In the genomic region with DNA sequence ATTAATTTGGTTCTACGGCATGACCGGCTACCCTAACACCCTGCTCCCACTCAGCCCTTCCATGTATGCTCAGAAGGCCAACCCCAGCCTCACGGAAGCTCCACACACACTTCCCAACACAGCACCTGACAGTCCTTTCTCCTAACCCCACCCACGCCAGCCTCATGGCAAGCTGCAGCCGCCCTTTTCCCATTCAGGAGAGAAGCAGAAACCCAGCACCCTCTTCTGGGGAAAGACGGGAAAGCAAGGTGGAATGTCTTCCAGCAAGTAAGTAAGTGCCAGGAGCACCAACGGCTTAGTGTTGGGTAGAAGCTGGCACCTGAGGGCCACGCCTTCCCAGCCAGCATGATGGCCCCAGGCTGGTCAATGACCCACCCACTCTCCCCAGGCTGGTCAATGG, we compare ENCODE assay signal across 8 cellular contexts. TPM values are rescaled to one million over a fixed set of nuclear protein-coding genes. Genes with fewer than 3 reads are reported as not detected.
DNase-seq lines count a peak whose midpoint lies in the region; ATAC-seq and TF ChIP-seq lines count a peak whose summit lies in the region.

No MANE protein-coding gene starts in this region.

- CTCF ChIA-PET in BJ (lab: Yijun Ruan, JAX): interaction anchor here (1.1 to 3.0 kb wide), 5 partner anchors 9 to 40 kb away, joined by 4 to 17 read pairs (median 4); no protein-coding TSS in a partner anchor
- CTCF ChIA-PET in WTC11 (lab: Charles Lee): interaction anchor here (0.6 to 9.7 kb wide), 24 partner anchors 9 to 254 kb away, joined by 3 to 134 read pairs (median 6); no protein-coding TSS in a partner anchor

- TF ChIP-seq CTCF in BJ (IDR thresholded peaks at IDR 0.05; ENCODE audit: insufficient read depth, low read depth, low read length): peak; percentile 41
- TF ChIP-seq CTCF in WTC11 (IDR thresholded peaks at IDR 0.05): 0 out of 2 replicates have a peak, but pooled peaks have one; percentile 27

- H3K36me3 Mint-ChIP-seq in WTC11: no peaks in the 10 kb centered on the region; the same call in 1 of the 2 replicates

- no peaks in the 10 kb centered on the region for H3K27me3 ChIP-seq in BJ (ENCODE audit: control insufficient read depth, insufficient read depth, low read length)

- peak; percentile 91 for ATAC-seq in WTC11
- ATAC-seq in GM19455 (IDR thresholded peaks at IDR 0.05; ENCODE audit: unreplicated experiment): no peak
- ATAC-seq in GM21381 (IDR thresholded peaks at IDR 0.05; ENCODE audit: unreplicated experiment): no peak

- H3K9me3 Mint-ChIP-seq in WTC11: no peaks in the 10 kb centered on the region

- no peak overlapping the region for H3K4me3 Mint-ChIP-seq in WTC11

- POLR2A ChIA-PET in BJ (lab: Charles Lee) (no interaction called here), WTC11 (lab: Charles Lee) (no interaction called here)

- H3K27ac Mint-ChIP-seq in WTC11: no peak overlapping the region; the same call in 1 of the 2 replicates

- no peaks in the 10 kb centered on the region for H3K27me3 Mint-ChIP-seq in WTC11 (ENCODE audit: low read depth)

- H3K4me1 Mint-ChIP-seq in WTC11: peaks cover 2% of the 10 kb centered on the region; the same call in 1 of the 2 replicates

- peaks cover 4% of the 10 kb centered on the region for H3K36me3 ChIP-seq in BJ (ENCODE audit: control insufficient read depth, insufficient read depth, low read length)

- no peak overlapping the region for H3K4me3 ChIP-seq in BJ (ENCODE audit: low read depth, low read length)

- DNase-seq in BJ (ENCODE audit: low read depth): no peak
- DNase-seq in M059J (ENCODE audit: low read depth): peak; percentile 65
- DNase-seq in WTC11 (ENCODE audit: low spot score): peak; percentile 83
- peak; percentile 72 for DNase-seq in iPS DF 19.7 (ENCODE audit: low read depth, low spot score)
- DNase-seq in middle frontal gyrus (ENCODE audit: extremely low spot score, low spot score): no peak
- DNase-seq in KG1 (lab: John Stamatoyannopoulos, UW): no peak

TF ChIP-seq in WTC11, 78 proteins besides CTCF, POLR2A, EP300 and RAD21 (continues in another document):
- TF ChIP-seq GTF2I (CRISPR knock-in tag; conservative IDR thresholded peaks at IDR 0.05): no peak
- TF ChIP-seq, protein P1, sequence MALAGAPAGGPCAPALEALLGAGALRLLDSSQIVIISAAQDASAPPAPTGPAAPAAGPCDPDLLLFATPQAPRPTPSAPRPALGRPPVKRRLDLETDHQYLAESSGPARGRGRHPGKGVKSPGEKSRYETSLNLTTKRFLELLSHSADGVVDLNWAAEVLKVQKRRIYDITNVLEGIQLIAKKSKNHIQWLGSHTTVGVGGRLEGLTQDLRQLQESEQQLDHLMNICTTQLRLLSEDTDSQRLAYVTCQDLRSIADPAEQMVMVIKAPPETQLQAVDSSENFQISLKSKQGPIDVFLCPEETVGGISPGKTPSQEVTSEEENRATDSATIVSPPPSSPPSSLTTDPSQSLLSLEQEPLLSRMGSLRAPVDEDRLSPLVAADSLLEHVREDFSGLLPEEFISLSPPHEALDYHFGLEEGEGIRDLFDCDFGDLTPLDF (CRISPR knock-in tag; IDR thresholded peaks at IDR 0.05): no peak
- no peak for TF ChIP-seq ELF4 (CRISPR knock-in tag; IDR thresholded peaks at IDR 0.05; ENCODE audit: low read depth)
- TF ChIP-seq, protein P2, sequence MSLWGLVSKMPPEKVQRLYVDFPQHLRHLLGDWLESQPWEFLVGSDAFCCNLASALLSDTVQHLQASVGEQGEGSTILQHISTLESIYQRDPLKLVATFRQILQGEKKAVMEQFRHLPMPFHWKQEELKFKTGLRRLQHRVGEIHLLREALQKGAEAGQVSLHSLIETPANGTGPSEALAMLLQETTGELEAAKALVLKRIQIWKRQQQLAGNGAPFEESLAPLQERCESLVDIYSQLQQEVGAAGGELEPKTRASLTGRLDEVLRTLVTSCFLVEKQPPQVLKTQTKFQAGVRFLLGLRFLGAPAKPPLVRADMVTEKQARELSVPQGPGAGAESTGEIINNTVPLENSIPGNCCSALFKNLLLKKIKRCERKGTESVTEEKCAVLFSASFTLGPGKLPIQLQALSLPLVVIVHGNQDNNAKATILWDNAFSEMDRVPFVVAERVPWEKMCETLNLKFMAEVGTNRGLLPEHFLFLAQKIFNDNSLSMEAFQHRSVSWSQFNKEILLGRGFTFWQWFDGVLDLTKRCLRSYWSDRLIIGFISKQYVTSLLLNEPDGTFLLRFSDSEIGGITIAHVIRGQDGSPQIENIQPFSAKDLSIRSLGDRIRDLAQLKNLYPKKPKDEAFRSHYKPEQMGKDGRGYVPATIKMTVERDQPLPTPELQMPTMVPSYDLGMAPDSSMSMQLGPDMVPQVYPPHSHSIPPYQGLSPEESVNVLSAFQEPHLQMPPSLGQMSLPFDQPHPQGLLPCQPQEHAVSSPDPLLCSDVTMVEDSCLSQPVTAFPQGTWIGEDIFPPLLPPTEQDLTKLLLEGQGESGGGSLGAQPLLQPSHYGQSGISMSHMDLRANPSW (CRISPR knock-in tag; conservative IDR thresholded peaks at IDR 0.05; ENCODE audit: low read depth): no peak
- TF ChIP-seq, protein P3, sequence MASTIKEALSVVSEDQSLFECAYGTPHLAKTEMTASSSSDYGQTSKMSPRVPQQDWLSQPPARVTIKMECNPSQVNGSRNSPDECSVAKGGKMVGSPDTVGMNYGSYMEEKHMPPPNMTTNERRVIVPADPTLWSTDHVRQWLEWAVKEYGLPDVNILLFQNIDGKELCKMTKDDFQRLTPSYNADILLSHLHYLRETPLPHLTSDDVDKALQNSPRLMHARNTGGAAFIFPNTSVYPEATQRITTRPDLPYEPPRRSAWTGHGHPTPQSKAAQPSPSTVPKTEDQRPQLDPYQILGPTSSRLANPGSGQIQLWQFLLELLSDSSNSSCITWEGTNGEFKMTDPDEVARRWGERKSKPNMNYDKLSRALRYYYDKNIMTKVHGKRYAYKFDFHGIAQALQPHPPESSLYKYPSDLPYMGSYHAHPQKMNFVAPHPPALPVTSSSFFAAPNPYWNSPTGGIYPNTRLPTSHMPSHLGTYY (CRISPR knock-in tag; IDR thresholded peaks at IDR 0.05): no peak
- TF ChIP-seq, protein P4, sequence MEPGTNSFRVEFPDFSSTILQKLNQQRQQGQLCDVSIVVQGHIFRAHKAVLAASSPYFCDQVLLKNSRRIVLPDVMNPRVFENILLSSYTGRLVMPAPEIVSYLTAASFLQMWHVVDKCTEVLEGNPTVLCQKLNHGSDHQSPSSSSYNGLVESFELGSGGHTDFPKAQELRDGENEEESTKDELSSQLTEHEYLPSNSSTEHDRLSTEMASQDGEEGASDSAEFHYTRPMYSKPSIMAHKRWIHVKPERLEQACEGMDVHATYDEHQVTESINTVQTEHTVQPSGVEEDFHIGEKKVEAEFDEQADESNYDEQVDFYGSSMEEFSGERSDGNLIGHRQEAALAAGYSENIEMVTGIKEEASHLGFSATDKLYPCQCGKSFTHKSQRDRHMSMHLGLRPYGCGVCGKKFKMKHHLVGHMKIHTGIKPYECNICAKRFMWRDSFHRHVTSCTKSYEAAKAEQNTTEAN (CRISPR knock-in tag; IDR thresholded peaks at IDR 0.05): no peak
- TF ChIP-seq, protein P5, sequence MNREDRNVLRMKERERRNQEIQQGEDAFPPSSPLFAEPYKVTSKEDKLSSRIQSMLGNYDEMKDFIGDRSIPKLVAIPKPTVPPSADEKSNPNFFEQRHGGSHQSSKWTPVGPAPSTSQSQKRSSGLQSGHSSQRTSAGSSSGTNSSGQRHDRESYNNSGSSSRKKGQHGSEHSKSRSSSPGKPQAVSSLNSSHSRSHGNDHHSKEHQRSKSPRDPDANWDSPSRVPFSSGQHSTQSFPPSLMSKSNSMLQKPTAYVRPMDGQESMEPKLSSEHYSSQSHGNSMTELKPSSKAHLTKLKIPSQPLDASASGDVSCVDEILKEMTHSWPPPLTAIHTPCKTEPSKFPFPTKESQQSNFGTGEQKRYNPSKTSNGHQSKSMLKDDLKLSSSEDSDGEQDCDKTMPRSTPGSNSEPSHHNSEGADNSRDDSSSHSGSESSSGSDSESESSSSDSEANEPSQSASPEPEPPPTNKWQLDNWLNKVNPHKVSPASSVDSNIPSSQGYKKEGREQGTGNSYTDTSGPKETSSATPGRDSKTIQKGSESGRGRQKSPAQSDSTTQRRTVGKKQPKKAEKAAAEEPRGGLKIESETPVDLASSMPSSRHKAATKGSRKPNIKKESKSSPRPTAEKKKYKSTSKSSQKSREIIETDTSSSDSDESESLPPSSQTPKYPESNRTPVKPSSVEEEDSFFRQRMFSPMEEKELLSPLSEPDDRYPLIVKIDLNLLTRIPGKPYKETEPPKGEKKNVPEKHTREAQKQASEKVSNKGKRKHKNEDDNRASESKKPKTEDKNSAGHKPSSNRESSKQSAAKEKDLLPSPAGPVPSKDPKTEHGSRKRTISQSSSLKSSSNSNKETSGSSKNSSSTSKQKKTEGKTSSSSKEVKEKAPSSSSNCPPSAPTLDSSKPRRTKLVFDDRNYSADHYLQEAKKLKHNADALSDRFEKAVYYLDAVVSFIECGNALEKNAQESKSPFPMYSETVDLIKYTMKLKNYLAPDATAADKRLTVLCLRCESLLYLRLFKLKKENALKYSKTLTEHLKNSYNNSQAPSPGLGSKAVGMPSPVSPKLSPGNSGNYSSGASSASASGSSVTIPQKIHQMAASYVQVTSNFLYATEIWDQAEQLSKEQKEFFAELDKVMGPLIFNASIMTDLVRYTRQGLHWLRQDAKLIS (CRISPR knock-in tag; IDR thresholded peaks at IDR 0.05; ENCODE audit: borderline replicate concordance): no peak
- TF ChIP-seq ZNF671 (CRISPR knock-in tag; IDR thresholded peaks at IDR 0.05): no peak
- TF ChIP-seq SMAD3 (CRISPR knock-in tag; IDR thresholded peaks at IDR 0.05; ENCODE audit: borderline replicate concordance): no peak
- no peak for TF ChIP-seq E2F5 (CRISPR knock-in tag; IDR thresholded peaks at IDR 0.05)

RNA-seq across cellular contexts. Expression of gene ABR, which starts 32.1 kb away (rescaled TPM):
- polyA plus RNA-seq in BJ (2011; rRNA removed): 32.7 and 65.4 TPM in 2 replicates
- 72.9 and 76.6 TPM in 2 replicates for polyA minus RNA-seq in BJ (2011; rRNA and poly(A)+ RNA removed)
- 31.7 and 47.3 TPM in 2 replicates for total RNA-seq in M059J (2014; rRNA removed; shearing (Covaris generic))
- 38.0 to 43.7 TPM (median 41.0 TPM) in 3 replicates for total RNA-seq in WTC11 (2021)

Comparison
In these comparisons a context has a peak if more than half of its experiments do, and no peak if none do; other contexts are left out.
1. DNase-seq: peak in M059J (single experiment), WTC11 (single experiment) and iPS DF 19.7 (single experiment); none in BJ (single experiment), middle frontal gyrus (single experiment) and KG1 (single experiment).